ENCODE assay signal across 12 cellular contexts in genomic region chr12:46360908-46361666, GRCh38. TPM values are rescaled to one million over a fixed set of nuclear protein-coding genes. Genes with fewer than 3 reads are reported as not detected.
DNase-seq lines count a peak whose midpoint lies in the region; ATAC-seq and TF ChIP-seq lines count a peak whose summit lies in the region.
"Had no signal": no experiment of that assay in that cellular context is flagged by ENCODE, and none has a peak within 500 bp of the region (broad histone marks: within the 10 kb centered on the region; RNA-seq: fewer than 3 reads in every experiment).

No MANE protein-coding gene starts in this region.

- H3K27ac ChIP-seq in upper lobe of right lung: no peak overlapping the region

- H3K4me1 ChIP-seq in upper lobe of right lung: peaks cover 42% of the 10 kb centered on the region

- no peak overlapping the region for H3K4me3 ChIP-seq in upper lobe of right lung

- intact Hi-C loops in activated T-helper 1 cell treated with anti-CD3 and anti-CD28 coated beads, Interleukin-12 subunit alpha, Interleukin-12 subunit beta, Interleukin-2, Interleukin-4 antibody, amounts not matched to agents 30 ng/mL and 10 ng/mL and 1 ng/mL, durations not matched to agents 14 hours and 24 hours and 36 hours (cut with micrococcal nuclease): loop anchor here (1.0 to 5.0 kb wide), 2 partner anchors 8 to 234 kb away; no protein-coding TSS in a partner anchor
- intact Hi-C loops in upper lobe of right lung (cut with DNase I): loop anchor here (10.0 kb wide), 1 partner anchor 304 kb away; no protein-coding TSS in a partner anchor
- intact Hi-C loops in head of caudate nucleus (cut with DNase I): no loop called here

- no peaks in the 10 kb centered on the region for H3K27me3 Mint-ChIP-seq in stimulated activated naive CD8-positive, alpha-beta T cell treated with anti-CD3 and anti-CD28 coated beads, Interleukin-15, Interleukin-2, amounts not matched to agents 100 ng/mL and 50 ng/mL, for 24 hours
- no peaks in the 10 kb centered on the region for H3K27me3 Mint-ChIP-seq in activated T-helper 1 cell treated with anti-CD3 and anti-CD28 coated beads, Interleukin-12 subunit alpha, Interleukin-12 subunit beta, Interleukin-2, Interleukin-4 antibody, amounts not matched to agents 30 ng/mL and 10 ng/mL and 1 ng/mL, durations not matched to agents 14 hours and 24 hours and 36 hours (ENCODE audit: insufficient read depth)

- no peaks in the 10 kb centered on the region for H3K9me3 Mint-ChIP-seq in stimulated activated naive CD8-positive, alpha-beta T cell treated with anti-CD3 and anti-CD28 coated beads, Interleukin-15, Interleukin-2, amounts not matched to agents 100 ng/mL and 50 ng/mL, for 24 hours
- no peaks in the 10 kb centered on the region for H3K9me3 Mint-ChIP-seq in activated T-helper 1 cell treated with anti-CD3 and anti-CD28 coated beads, Interleukin-12 subunit alpha, Interleukin-12 subunit beta, Interleukin-2, Interleukin-4 antibody, amounts not matched to agents 30 ng/mL and 10 ng/mL and 1 ng/mL, durations not matched to agents 14 hours and 24 hours and 36 hours

- H3K4me1 Mint-ChIP-seq in stimulated activated naive CD8-positive, alpha-beta T cell treated with anti-CD3 and anti-CD28 coated beads, Interleukin-15, Interleukin-2, amounts not matched to agents 100 ng/mL and 50 ng/mL, for 24 hours (ENCODE audit: low read depth): peaks cover 58% of the 10 kb centered on the region
- peaks cover 44% of the 10 kb centered on the region for H3K4me1 Mint-ChIP-seq in activated T-helper 1 cell treated with anti-CD3 and anti-CD28 coated beads, Interleukin-12 subunit alpha, Interleukin-12 subunit beta, Interleukin-2, Interleukin-4 antibody, amounts not matched to agents 30 ng/mL and 10 ng/mL and 1 ng/mL, durations not matched to agents 14 hours and 24 hours and 36 hours (ENCODE audit: low read depth)

- peaks cover 79% of the 10 kb centered on the region for H3K36me3 Mint-ChIP-seq in stimulated activated naive CD8-positive, alpha-beta T cell treated with anti-CD3 and anti-CD28 coated beads, Interleukin-15, Interleukin-2, amounts not matched to agents 100 ng/mL and 50 ng/mL, for 24 hours (ENCODE audit: low read depth)
- H3K36me3 Mint-ChIP-seq in activated T-helper 1 cell treated with anti-CD3 and anti-CD28 coated beads, Interleukin-12 subunit alpha, Interleukin-12 subunit beta, Interleukin-2, Interleukin-4 antibody, amounts not matched to agents 30 ng/mL and 10 ng/mL and 1 ng/mL, durations not matched to agents 14 hours and 24 hours and 36 hours (ENCODE audit: low read depth): peaks cover 68% of the 10 kb centered on the region

- ATAC-seq in stimulated activated naive CD8-positive, alpha-beta T cell treated with anti-CD3 and anti-CD28 coated beads, Interleukin-15, Interleukin-2, amounts not matched to agents 100 U/mL and 50 U/mL, for 24 hours: no peak
- ATAC-seq in HG03060 (IDR thresholded peaks at IDR 0.05; ENCODE audit: low read depth, unreplicated experiment): peak; percentile 53
- ATAC-seq in upper lobe of right lung: peak; percentile 23
- ATAC-seq: sciatic nerve had no signal

- H3K4me3 Mint-ChIP-seq in stimulated activated naive CD8-positive, alpha-beta T cell treated with anti-CD3 and anti-CD28 coated beads, Interleukin-15, Interleukin-2, amounts not matched to agents 100 ng/mL and 50 ng/mL, for 24 hours: no peak overlapping the region
- no peak overlapping the region for H3K4me3 Mint-ChIP-seq in activated T-helper 1 cell treated with anti-CD3 and anti-CD28 coated beads, Interleukin-12 subunit alpha, Interleukin-12 subunit beta, Interleukin-2, Interleukin-4 antibody, amounts not matched to agents 30 ng/mL and 10 ng/mL and 1 ng/mL, durations not matched to agents 14 hours and 24 hours and 36 hours

- no peaks in the 10 kb centered on the region for H3K27me3 ChIP-seq in upper lobe of right lung
- H3K27me3 ChIP-seq: esophagus squamous epithelium had no signal

- H3K36me3 ChIP-seq in upper lobe of right lung: peaks cover 77% of the 10 kb centered on the region

- H3K27ac Mint-ChIP-seq in stimulated activated naive CD8-positive, alpha-beta T cell treated with anti-CD3 and anti-CD28 coated beads, Interleukin-15, Interleukin-2, amounts not matched to agents 100 ng/mL and 50 ng/mL, for 24 hours: peak overlapping the region; percentile 82
- H3K27ac Mint-ChIP-seq in activated T-helper 1 cell treated with anti-CD3 and anti-CD28 coated beads, Interleukin-12 subunit alpha, Interleukin-12 subunit beta, Interleukin-2, Interleukin-4 antibody, amounts not matched to agents 30 ng/mL and 10 ng/mL and 1 ng/mL, durations not matched to agents 14 hours and 24 hours and 36 hours: peak overlapping the region; percentile 83

- TF ChIP-seq CTCF in upper lobe of right lung (IDR thresholded peaks at IDR 0.05): no peak

- DNase-seq in stimulated activated naive CD8-positive, alpha-beta T cell treated with anti-CD3 and anti-CD28 coated beads, Interleukin-15, Interleukin-2, amounts not matched to agents 100 U/mL and 50 U/mL, for 24 hours: no peak
- no peak for DNase-seq in activated T-helper 1 cell treated with anti-CD3 and anti-CD28 coated beads, Interleukin-12 subunit alpha, Interleukin-12 subunit beta, Interleukin-2, Interleukin-4 antibody, amounts not matched to agents 30 ng/mL and 10 ng/mL and 1 ng/mL, durations not matched to agents 14 hours and 24 hours and 36 hours (ENCODE audit: low spot score)
- DNase-seq in upper lobe of right lung (no peak), head of caudate nucleus (no peak), NCI-H1694 treated with DMSO at 0.1 percent for 48 hours (lab: John Stamatoyannopoulos, UW) (no peak), NCI-H82 treated with DMSO at 0.1 percent for 48 hours (lab: John Stamatoyannopoulos, UW; ENCODE audit: unreplicated experiment) (no peak)
- DNase-seq: activated CD4-positive, alpha-beta T cell treated with anti-CD3 and anti-CD28 coated beads for 4 hours; DND-41; esophagus squamous epithelium had no signal

- no peaks in the 10 kb centered on the region for H3K9me3 ChIP-seq in upper lobe of right lung
- H3K9me3 ChIP-seq: esophagus squamous epithelium had no signal

RNA-seq across cellular contexts. Expression of gene SLC38A2, which starts 11.5 kb away (rescaled TPM):
- total RNA-seq in activated T-helper 1 cell treated with anti-CD3 and anti-CD28 coated beads, Interleukin-12 subunit alpha, Interleukin-12 subunit beta, Interleukin-2, Interleukin-4 antibody, amounts not matched to agents 30 ng/mL and 10 ng/mL and 1 ng/mL, durations not matched to agents 14 hours and 24 hours and 36 hours: 157 and 161 TPM in 2 replicates
- total RNA-seq in upper lobe of right lung: 343 TPM
